Comparison of ENCODE assay signal across 21 cellular contexts in the genomic region with DNA sequence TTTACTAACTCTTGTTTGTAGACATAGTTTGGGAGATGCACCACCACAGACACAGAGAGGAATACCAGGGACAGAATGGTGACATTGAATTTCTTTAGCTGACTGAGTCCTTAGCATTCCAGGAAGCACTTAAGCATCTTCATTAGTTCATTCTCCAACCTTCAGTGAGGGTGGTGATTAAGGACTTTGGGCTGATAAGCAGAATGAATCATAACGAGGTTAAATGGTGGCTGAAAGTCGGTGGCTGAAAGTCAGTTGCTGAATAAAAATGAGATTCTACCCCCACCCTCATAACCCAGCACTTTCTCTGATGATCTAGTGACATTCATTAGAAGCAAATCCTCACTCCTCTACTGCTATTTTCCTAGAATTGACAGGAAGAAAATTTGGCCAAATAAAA.
"Had no signal": no experiment of that assay in that cellular context is flagged by ENCODE, and none has a peak within 500 bp of the region (broad histone marks: within the 10 kb centered on the region; RNA-seq: fewer than 3 reads in every experiment).

No MANE protein-coding gene starts in this region.

- H3K27ac Mint-ChIP-seq: dendritic cell treated with granulocyte-macrophage colony-stimulating factor and Interleukin-4, amounts not matched to agents 40 ng/mL and 50 ng/mL, for 4 days; effector memory CD8-positive, alpha-beta T cell; memory B cell; natural killer cell treated with Interleukin-12 subunit alpha and Interleukin-12 subunit beta and Interleukin-15 and Interleukin-18, amount 100 ng/mL, for 72 hours; progenitor cell of endocrine pancreas; stimulated activated naive CD8-positive, alpha-beta T cell treated with anti-CD3 and anti-CD28 coated beads, Interleukin-15, Interleukin-2, amounts not matched to agents 100 ng/mL and 50 ng/mL, for 24 hours had no signal

- H3K4me3 ChIP-seq: left ventricle myocardium inferior, lower lobe of right lung, pancreas, thoracic aorta, transverse colon had no signal

- H3K4me1 Mint-ChIP-seq: immature natural killer cell, memory B cell had no signal

- H3K36me3 ChIP-seq: left ventricle myocardium inferior, lower lobe of right lung, pancreas, thoracic aorta, transverse colon had no signal

- H3K27ac ChIP-seq: foreskin keratinocyte, left ventricle myocardium inferior, lower lobe of right lung, pancreas, thoracic aorta, transverse colon had no signal

- H3K9me3 Mint-ChIP-seq: dendritic cell treated with granulocyte-macrophage colony-stimulating factor and Interleukin-4, amounts not matched to agents 40 ng/mL and 50 ng/mL, for 4 days; effector memory CD8-positive, alpha-beta T cell; memory B cell; natural killer cell treated with Interleukin-12 subunit alpha and Interleukin-12 subunit beta and Interleukin-15 and Interleukin-18, amount 100 ng/mL, for 72 hours; stimulated activated naive CD8-positive, alpha-beta T cell treated with anti-CD3 and anti-CD28 coated beads, Interleukin-15, Interleukin-2, amounts not matched to agents 100 ng/mL and 50 ng/mL, for 24 hours had no signal

- H3K9me3 ChIP-seq: left ventricle myocardium inferior, lower lobe of right lung, pancreas, thoracic aorta, transverse colon had no signal

- DNase-seq: effector memory CD8-positive, alpha-beta T cell; foreskin keratinocyte; immature natural killer cell; left cardiac atrium; left ventricle myocardium inferior; lower lobe of right lung; midbrain; occipital lobe; pancreas; right cardiac atrium; small intestine; stimulated activated CD4-positive, alpha-beta T cell treated with anti-CD3 and anti-CD28 coated beads, Interleukin-12 subunit alpha, Interleukin-12 subunit beta, amount 100 ng/mL, for 4 hours; stimulated activated CD4-positive, alpha-beta T cell treated with anti-CD3 and anti-CD28 coated beads, Interleukin-2, amount 100 ng/mL, for 48 hours; substantia nigra; transverse colon had no signal

- ATAC-seq: effector memory CD8-positive, alpha-beta T cell; foreskin keratinocyte; left cardiac atrium; lower lobe of right lung; natural killer cell treated with Interleukin-12 subunit alpha and Interleukin-12 subunit beta and Interleukin-15 and Interleukin-18, amount 100 ng/mL, for 72 hours; pancreas; right cardiac atrium had no signal

- H3K4me3 Mint-ChIP-seq: dendritic cell treated with granulocyte-macrophage colony-stimulating factor and Interleukin-4, amounts not matched to agents 40 ng/mL and 50 ng/mL, for 4 days; effector memory CD8-positive, alpha-beta T cell; immature natural killer cell; memory B cell; natural killer cell treated with Interleukin-12 subunit alpha and Interleukin-12 subunit beta and Interleukin-15 and Interleukin-18, amount 100 ng/mL, for 72 hours; stimulated activated naive CD8-positive, alpha-beta T cell treated with anti-CD3 and anti-CD28 coated beads, Interleukin-15, Interleukin-2, amounts not matched to agents 100 ng/mL and 50 ng/mL, for 24 hours had no signal
